In genomic region chr12:108519558-108519957, GRCh38 we compare ENCODE assay signal across 2 cellular contexts.
TF ChIP-seq lines count a peak whose summit lies in the region.

No MANE protein-coding gene starts in this region.

TF ChIP-seq in HEK293, 187 proteins besides CTCF, POLR2A, EP300 and RAD21:
- TF ChIP-seq ZNF404 (tag by site-specific recombination; IDR thresholded peaks at IDR 0.05) = no peak
- TF ChIP-seq PRDM2 (tag by site-specific recombination; IDR thresholded peaks at IDR 0.05; ENCODE audit: borderline replicate concordance) = no peak
- no peak for TF ChIP-seq ZNF398 (tag by site-specific recombination; IDR thresholded peaks at IDR 0.05)
- no peak for TF ChIP-seq ZNF529 (tag by site-specific recombination; IDR thresholded peaks at IDR 0.05; ENCODE audit: insufficient replicate concordance)
- TF ChIP-seq, protein P1, sequence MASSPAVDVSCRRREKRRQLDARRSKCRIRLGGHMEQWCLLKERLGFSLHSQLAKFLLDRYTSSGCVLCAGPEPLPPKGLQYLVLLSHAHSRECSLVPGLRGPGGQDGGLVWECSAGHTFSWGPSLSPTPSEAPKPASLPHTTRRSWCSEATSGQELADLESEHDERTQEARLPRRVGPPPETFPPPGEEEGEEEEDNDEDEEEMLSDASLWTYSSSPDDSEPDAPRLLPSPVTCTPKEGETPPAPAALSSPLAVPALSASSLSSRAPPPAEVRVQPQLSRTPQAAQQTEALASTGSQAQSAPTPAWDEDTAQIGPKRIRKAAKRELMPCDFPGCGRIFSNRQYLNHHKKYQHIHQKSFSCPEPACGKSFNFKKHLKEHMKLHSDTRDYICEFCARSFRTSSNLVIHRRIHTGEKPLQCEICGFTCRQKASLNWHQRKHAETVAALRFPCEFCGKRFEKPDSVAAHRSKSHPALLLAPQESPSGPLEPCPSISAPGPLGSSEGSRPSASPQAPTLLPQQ (tag by site-specific recombination; IDR thresholded peaks at IDR 0.05) = 0 out of 2 replicates have a peak, but pooled peaks have one; percentile 31
- no peak for TF ChIP-seq SP2 (tag by site-specific recombination; IDR thresholded peaks at IDR 0.05)
- TF ChIP-seq ZNF843 (tag by site-specific recombination; IDR thresholded peaks at IDR 0.05) = no peak
- TF ChIP-seq ZNF48 (tag by site-specific recombination; IDR thresholded peaks at IDR 0.05) = no peak
- TF ChIP-seq ZFP69B (tag by site-specific recombination; IDR thresholded peaks at IDR 0.05) = peak; percentile 43; the same call in 1 of the 2 replicates
- TF ChIP-seq ZNF473 (tag by site-specific recombination; IDR thresholded peaks at IDR 0.05) = no peak
- no peak for TF ChIP-seq MEIS1 (CRISPR knock-in tag; IDR thresholded peaks at IDR 0.05; ENCODE audit: borderline replicate concordance)
- TF ChIP-seq ZNF280D (tag by site-specific recombination; IDR thresholded peaks at IDR 0.05) = no peak
- TF ChIP-seq ZNF654 (tag by site-specific recombination; IDR thresholded peaks at IDR 0.05; ENCODE audit: low read depth) = peak; percentile 23; the same call in 1 of the 2 replicates

TF ChIP-seq in GM12878, 131 proteins besides CTCF, POLR2A, EP300 and RAD21:
- 0 out of 2 replicates have a peak, but pooled peaks have one; percentile 21 for TF ChIP-seq SMC3 (IDR thresholded peaks at IDR 0.05; ENCODE audit: borderline replicate concordance, low read length)
- TF ChIP-seq, protein P2, sequence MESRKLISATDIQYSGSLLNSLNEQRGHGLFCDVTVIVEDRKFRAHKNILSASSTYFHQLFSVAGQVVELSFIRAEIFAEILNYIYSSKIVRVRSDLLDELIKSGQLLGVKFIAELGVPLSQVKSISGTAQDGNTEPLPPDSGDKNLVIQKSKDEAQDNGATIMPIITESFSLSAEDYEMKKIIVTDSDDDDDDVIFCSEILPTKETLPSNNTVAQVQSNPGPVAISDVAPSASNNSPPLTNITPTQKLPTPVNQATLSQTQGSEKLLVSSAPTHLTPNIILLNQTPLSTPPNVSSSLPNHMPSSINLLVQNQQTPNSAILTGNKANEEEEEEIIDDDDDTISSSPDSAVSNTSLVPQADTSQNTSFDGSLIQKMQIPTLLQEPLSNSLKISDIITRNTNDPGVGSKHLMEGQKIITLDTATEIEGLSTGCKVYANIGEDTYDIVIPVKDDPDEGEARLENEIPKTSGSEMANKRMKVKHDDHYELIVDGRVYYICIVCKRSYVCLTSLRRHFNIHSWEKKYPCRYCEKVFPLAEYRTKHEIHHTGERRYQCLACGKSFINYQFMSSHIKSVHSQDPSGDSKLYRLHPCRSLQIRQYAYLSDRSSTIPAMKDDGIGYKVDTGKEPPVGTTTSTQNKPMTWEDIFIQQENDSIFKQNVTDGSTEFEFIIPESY (IDR thresholded peaks at IDR 0.05) = no peak
